ENCODE assay signal across 21 cellular contexts in genomic region chr12:79706156-79706555, GRCh38.
"Had no signal": no experiment of that assay in that cellular context is flagged by ENCODE, and none has a peak within 500 bp of the region (broad histone marks: within the 10 kb centered on the region; RNA-seq: fewer than 3 reads in every experiment).

No MANE protein-coding gene starts in this region.

- FAIRE-seq: kidney had no signal

- DNase-seq: activated CD4-positive, alpha-beta T cell treated with anti-CD3 and anti-CD28 coated beads, Interleukin-2, amount 50 U/mL, for 48 hours; activated CD4-positive, CD25-positive, alpha-beta regulatory T cell treated with anti-CD3 and anti-CD28 coated beads, Interleukin-2, amount 50 U/mL, for 72 hours; activated effector memory CD4-positive, alpha-beta T cell treated with Interleukin-2 at 50 U/mL for 16 hours; activated T-cell treated with anti-CD3 and anti-CD28 coated beads, Interleukin-2, amount 50 U/mL, for 1 hour; amygdala; cortex of kidney; effector CD4-positive, alpha-beta T cell; kidney; left ventricle myocardium superior; mesenchymal stem cell; natural killer cell; stimulated activated CD4-positive, alpha-beta T cell treated with anti-CD3 and anti-CD28 coated beads, Interleukin-12 subunit alpha, Interleukin-12 subunit beta, amount 100 ng/mL, for 4 hours; stimulated activated CD4-positive, alpha-beta T cell treated with anti-CD3 and anti-CD28 coated beads, Interleukin-2, amount 100 ng/mL, for 24 hours; T-helper 1 cell had no signal

- H3K27ac ChIP-seq: hepatocyte, neutrophil, parathyroid adenoma had no signal

- H3K4me1 Mint-ChIP-seq: brain; central memory CD8-positive, alpha-beta T cell; natural killer cell; stimulated activated memory B cell treated with anti-CD40 and anti-IgM and Interleukin-4, amounts not matched to agents 10 μg/mL and 1 μg/mL and 100 μg/mL, for 72 hours had no signal

- H3K9me3 Mint-ChIP-seq: brain; central memory CD8-positive, alpha-beta T cell; natural killer cell; stimulated activated memory B cell treated with anti-CD40 and anti-IgM and Interleukin-4, amounts not matched to agents 10 μg/mL and 1 μg/mL and 100 μg/mL, for 72 hours had no signal

- H2AFZ ChIP-seq: hepatocyte, parathyroid adenoma had no signal

- ATAC-seq: left ventricle myocardium superior; natural killer cell; stimulated activated memory B cell treated with anti-CD40 and anti-IgM and Interleukin-4, amounts not matched to agents 10 μg/mL and 1 μg/mL and 100 μg/mL, for 72 hours had no signal

- H3K9me3 ChIP-seq: neutrophil had no signal

- H3K36me3 ChIP-seq: neutrophil had no signal

- H3K4me3 ChIP-seq: hepatocyte had no signal

- H3K27me3 Mint-ChIP-seq: stimulated activated memory B cell treated with anti-CD40 and anti-IgM and Interleukin-4, amounts not matched to agents 10 μg/mL and 1 μg/mL and 100 μg/mL, for 72 hours had no signal

- H3K4me3 Mint-ChIP-seq: activated naive CD8-positive, alpha-beta T cell; brain; central memory CD8-positive, alpha-beta T cell; natural killer cell; stimulated activated memory B cell treated with anti-CD40 and anti-IgM and Interleukin-4, amounts not matched to agents 10 μg/mL and 1 μg/mL and 100 μg/mL, for 72 hours had no signal

- H3K36me3 Mint-ChIP-seq: activated naive CD8-positive, alpha-beta T cell; brain; natural killer cell; stimulated activated memory B cell treated with anti-CD40 and anti-IgM and Interleukin-4, amounts not matched to agents 10 μg/mL and 1 μg/mL and 100 μg/mL, for 72 hours had no signal

- H3K27me3 ChIP-seq: hepatocyte had no signal

- H3K4me1 ChIP-seq: parathyroid adenoma had no signal

- H3K9ac ChIP-seq: parathyroid adenoma had no signal

- H3K4me2 ChIP-seq: hepatocyte had no signal

- H3K27ac Mint-ChIP-seq: activated naive CD8-positive, alpha-beta T cell; brain; natural killer cell; stimulated activated memory B cell treated with anti-CD40 and anti-IgM and Interleukin-4, amounts not matched to agents 10 μg/mL and 1 μg/mL and 100 μg/mL, for 72 hours had no signal

- H3K79me2 ChIP-seq: hepatocyte, parathyroid adenoma had no signal
